ENCODE assay signal across 9 cellular contexts in genomic region chr14:102500190-102500661, GRCh38. TPM values are rescaled to one million over a fixed set of nuclear protein-coding genes. Genes with fewer than 3 reads are reported as not detected.
DNase-seq lines count a peak whose midpoint lies in the region; ATAC-seq and TF ChIP-seq lines count a peak whose summit lies in the region.
"Had no signal": no experiment of that assay in that cellular context is flagged by ENCODE, and none has a peak within 500 bp of the region (broad histone marks: within the 10 kb centered on the region; RNA-seq: fewer than 3 reads in every experiment).

No MANE protein-coding gene starts in this region.

- peaks cover 0 to 21% (median 9%) of the 10 kb centered on the region in 3 donors for H3K4me1 ChIP-seq in gastroesophageal sphincter

- intact Hi-C loops in posterior vena cava (cut with DNase I), result no loop called here

- no peaks in the 10 kb centered on the region for H3K27me3 ChIP-seq in gastroesophageal sphincter

- ATAC-seq in activated naive CD4-positive, alpha-beta T cell treated with anti-CD3 and anti-CD28 coated beads, Interleukin-2, amount 50 U/mL, for 72 hours, result peak in 1 of 2 donors; percentile 49
- ATAC-seq in gastroesophageal sphincter (peak; percentile 84), HG03571 (IDR thresholded peaks at IDR 0.05; ENCODE audit: unreplicated experiment) (no peak)

- no peak for TF ChIP-seq EP300 in gastroesophageal sphincter (IDR thresholded peaks at IDR 0.05)

- H3K4me3 ChIP-seq in gastroesophageal sphincter (no peak overlapping the region), skeletal muscle cell (ENCODE audit: low read depth, low read length) (no peak overlapping the region)

- H3K36me3 Mint-ChIP-seq in activated naive CD4-positive, alpha-beta T cell treated with anti-CD3 and anti-CD28 coated beads, Interleukin-2, amount 50 U/mL, for 72 hours, result no peaks in the 10 kb centered on the region

- no peak for TF ChIP-seq POLR2A in gastroesophageal sphincter (IDR thresholded peaks at IDR 0.05)

- H3K27ac Mint-ChIP-seq in activated naive CD4-positive, alpha-beta T cell treated with anti-CD3 and anti-CD28 coated beads, Interleukin-2, amount 50 U/mL, for 72 hours, result peak overlapping the region; percentile 12 to 36

- peak overlapping the region in 3 of 4 donors; percentile 76 to 82 (median 77) for H3K27ac ChIP-seq in gastroesophageal sphincter

- peaks cover 0 to 61% of the 10 kb centered on the region in 2 donors for H3K36me3 ChIP-seq in gastroesophageal sphincter

- 19 to 53% methylated on average over 3 to 6 of the region's 13 CpGs for WGBS in gastroesophageal sphincter (ENCODE audit: low coverage in 1 of 2), 2 donors

- TF ChIP-seq CTCF in gastroesophageal sphincter (IDR thresholded peaks at IDR 0.05), result no peak

- no peaks in the 10 kb centered on the region for H3K9me3 Mint-ChIP-seq in activated naive CD4-positive, alpha-beta T cell treated with anti-CD3 and anti-CD28 coated beads, Interleukin-2, amount 50 U/mL, for 72 hours

- DNase-seq in GM03348 (ENCODE audit: low spot score) (peak; percentile 83), skeletal muscle cell (ENCODE audit: low read depth) (peak; percentile 75), NOMO-1 treated with DMSO at 0.1 percent for 48 hours (lab: John Stamatoyannopoulos, UW; ENCODE audit: unreplicated experiment) (no peak), NCI-H69 (lab: John Stamatoyannopoulos, UW) (no peak), posterior vena cava (ENCODE audit: low spot score) (no peak)
- no peak for DNase-seq in activated naive CD4-positive, alpha-beta T cell treated with anti-CD3 and anti-CD28 coated beads, Interleukin-2, amount 50 U/mL, for 72 hours (ENCODE audit: low spot score in 2 of 2)
- DNase-seq: cerebellar nuclear complex had no signal

- H3K9me3 ChIP-seq in gastroesophageal sphincter, result no peaks in the 10 kb centered on the region

RNA-seq across cellular contexts. Expression of gene ANKRD9, which starts 9.3 kb away (rescaled TPM):
- 10 to 100 TPM in 1 of 2 donors, 1 to 10 TPM in 1; 5.2 to 15.8 TPM for total RNA-seq in activated naive CD4-positive, alpha-beta T cell treated with anti-CD3 and anti-CD28 coated beads, Interleukin-2, amount 50 U/mL, for 72 hours
- 10 to 100 TPM; 19.4 to 44.2 (median 31.3) TPM for total RNA-seq in gastroesophageal sphincter
- total RNA-seq in posterior vena cava, result 10 to 100 TPM; 14.0 TPM

Comparison
In these comparisons a context has a peak if more than half of its experiments do, and no peak if none do; other contexts are left out.
1. DNase-seq: peak in GM03348 (single experiment) and skeletal muscle cell (single experiment); none in activated naive CD4-positive, alpha-beta T cell treated with anti-CD3 and anti-CD28 coated beads, Interleukin-2, amount 50 U/mL, for 72 hours (0 of 2), NOMO-1 treated with DMSO at 0.1 percent for 48 hours (single experiment), NCI-H69 (single experiment) and posterior vena cava (single experiment).